1 cellular context compared by ENCODE assay signal in genomic region chr1:160098852-160099647, GRCh38.
TF ChIP-seq lines count a peak whose summit lies in the region.

No MANE protein-coding gene starts in this region.

TF ChIP-seq in HEK293, 187 proteins besides CTCF, POLR2A, EP300 and RAD21 (continued from another document):
- peak; percentile 88 for TF ChIP-seq ATF2 (tag by site-specific recombination; IDR thresholded peaks at IDR 0.05; ENCODE audit: low read depth)
- no peak for TF ChIP-seq ZNF664 (tag by site-specific recombination; IDR thresholded peaks at IDR 0.05)
- no peak for TF ChIP-seq ZBTB26 (tag by site-specific recombination; optimal IDR thresholded peaks at IDR 0.05)
- TF ChIP-seq SP7 (tag by site-specific recombination; IDR thresholded peaks at IDR 0.05): 0 out of 2 replicates have a peak, but pooled peaks have one; percentile 35
- TF ChIP-seq BCL11A (tag by site-specific recombination; IDR thresholded peaks at IDR 0.05; ENCODE audit: low read depth): no peak
- no peak for TF ChIP-seq YY2 (tag by site-specific recombination; IDR thresholded peaks at IDR 0.05)
- no peak for TF ChIP-seq ZNF214 (tag by site-specific recombination; IDR thresholded peaks at IDR 0.05; ENCODE audit: borderline replicate concordance)
- peak; percentile 48; the same call in 1 of the 2 replicates for TF ChIP-seq KLF10 (tag by site-specific recombination; IDR thresholded peaks at IDR 0.05)
- TF ChIP-seq SP3 (tag by site-specific recombination; IDR thresholded peaks at IDR 0.05): peak; percentile 36
- peak; percentile 32 for TF ChIP-seq SP2 (tag by site-specific recombination; IDR thresholded peaks at IDR 0.05)
- peak; percentile 58 for TF ChIP-seq GLIS1 (tag by site-specific recombination; IDR thresholded peaks at IDR 0.05)
- TF ChIP-seq MYNN (tag by site-specific recombination; IDR thresholded peaks at IDR 0.05; ENCODE audit: borderline replicate concordance): no peak
- no peak for TF ChIP-seq ZSCAN23 (tag by site-specific recombination; IDR thresholded peaks at IDR 0.05)
- TF ChIP-seq ZNF76 (tag by site-specific recombination; IDR thresholded peaks at IDR 0.05; ENCODE audit: borderline replicate concordance, low read depth): 0 out of 2 replicates have a peak, but pooled peaks have one; percentile 13
- TF ChIP-seq ZNF600 (tag by site-specific recombination; IDR thresholded peaks at IDR 0.05): peak; percentile 81
- TF ChIP-seq ZNF362 (tag by site-specific recombination; IDR thresholded peaks at IDR 0.05): no peak
- TF ChIP-seq ZNF394 (tag by site-specific recombination; IDR thresholded peaks at IDR 0.05; ENCODE audit: borderline replicate concordance): no peak
- TF ChIP-seq ZNF518A (tag by site-specific recombination; conservative IDR thresholded peaks at IDR 0.05; ENCODE audit: low read depth): no peak
- peak; percentile 45 for TF ChIP-seq PATZ1 (tag by site-specific recombination; IDR thresholded peaks at IDR 0.05)
- TF ChIP-seq ZNF785 (tag by site-specific recombination; IDR thresholded peaks at IDR 0.05): no peak
- TF ChIP-seq ZNF776 (tag by site-specific recombination; IDR thresholded peaks at IDR 0.05; ENCODE audit: borderline replicate concordance): no peak
- TF ChIP-seq KLF8 (tag by site-specific recombination; IDR thresholded peaks at IDR 0.05): peak; percentile 43; the same call in 1 of the 2 replicates
- peak; percentile 73 for TF ChIP-seq PRDM10 (tag by site-specific recombination; IDR thresholded peaks at IDR 0.05)
- TF ChIP-seq ZFHX2 (tag by site-specific recombination; conservative IDR thresholded peaks at IDR 0.05): peak; percentile 61
TF ChIP-seq in HEK293: peak in this region for 16.
